19 cellular contexts compared by ENCODE assay signal in the genomic region with DNA sequence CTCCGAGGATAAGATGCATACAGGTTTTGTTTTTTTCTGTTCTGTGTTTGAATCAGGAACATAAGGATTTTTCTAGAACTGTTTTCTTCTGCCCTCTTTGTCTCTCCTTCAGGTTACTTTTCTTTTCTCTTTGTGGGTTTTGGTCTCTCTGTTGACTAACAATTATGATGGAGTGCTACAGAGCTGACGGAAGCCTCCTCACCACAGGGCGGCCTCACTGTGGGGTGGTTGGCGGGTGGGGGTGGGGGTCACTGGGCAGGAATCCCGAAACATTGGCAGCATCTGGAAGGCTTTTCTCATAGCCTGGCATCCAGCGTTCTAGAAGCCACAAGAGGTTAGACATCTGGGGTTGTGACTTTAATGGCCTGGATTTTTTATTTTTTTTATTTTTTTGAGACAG. TPM values are rescaled to one million over a fixed set of nuclear protein-coding genes. Genes with fewer than 3 reads are reported as not detected.
DNase-seq lines count a peak whose midpoint lies in the region; ATAC-seq and TF ChIP-seq lines count a peak whose summit lies in the region.
"Had no signal": no experiment of that assay in that cellular context is flagged by ENCODE, and none has a peak within 500 bp of the region (broad histone marks: within the 10 kb centered on the region; RNA-seq: fewer than 3 reads in every experiment).

No MANE protein-coding gene starts in this region.

- H3K27ac Mint-ChIP-seq in activated CD8-positive, alpha-beta T cell treated with anti-CD3 and anti-CD28 coated beads for 36 hours: peak overlapping the region; percentile 52
- peak overlapping the region; percentile 83 to 97 (median 94) for H3K27ac Mint-ChIP-seq in immature natural killer cell
- H3K27ac Mint-ChIP-seq: mesothelial cell of epicardium had no signal

- H3K4ac ChIP-seq in trophoblast cell (ENCODE audit: low read depth, low read length): no peak overlapping the region

- H3K4me2 ChIP-seq in BLaER1: peak overlapping the region; percentile 25
- peak overlapping the region; percentile 41; the same call in 1 of the 2 replicates for H3K4me2 ChIP-seq in DND-41 (ENCODE audit: insufficient read depth, low read length)
- no peak overlapping the region for H3K4me2 ChIP-seq in trophoblast cell (ENCODE audit: low read length)

- H3K36me3 Mint-ChIP-seq in activated CD8-positive, alpha-beta T cell treated with anti-CD3 and anti-CD28 coated beads for 36 hours (ENCODE audit: low read depth): peaks cover 3% of the 10 kb centered on the region
- H3K36me3 Mint-ChIP-seq in immature natural killer cell: peaks cover 6 to 10% (median 9%) of the 10 kb centered on the region in 3 donors
- H3K36me3 Mint-ChIP-seq: mesothelial cell of epicardium had no signal

- no peaks in the 10 kb centered on the region for H3K79me1 ChIP-seq in trophoblast cell (ENCODE audit: low read length)

- H3K4me3 ChIP-seq in BLaER1 (no peak overlapping the region), DND-41 (ENCODE audit: low read depth in 1 of 2, low read length in 2 of 2) (no peak overlapping the region), brain microvascular endothelial cell (ENCODE audit: low read depth, low read length) (no peak overlapping the region), trophoblast cell (ENCODE audit: low read depth, low read length) (no peak overlapping the region)
- H3K4me3 ChIP-seq: colonic mucosa had no signal

- POLR2A ChIA-PET in activated CD8-positive, alpha-beta T cell treated with anti-CD3 and anti-CD28 coated beads for 36 hours (lab: Charles Lee): interaction anchor here (1.2 kb wide), 2 partner anchors 14 to 18 kb away, joined by 3 to 4 read pairs; no protein-coding TSS in a partner anchor

- CTCF ChIA-PET in activated CD8-positive, alpha-beta T cell treated with anti-CD3 and anti-CD28 coated beads for 36 hours (lab: Charles Lee): interaction anchor here (0.7 to 2.9 kb wide), 3 partner anchors 11 to 61 kb away, joined by 3 to 17 read pairs (median 11); partner anchors contain the start of gene MATK

- H3K4me1 ChIP-seq in BLaER1: peaks cover 25% of the 10 kb centered on the region
- peaks cover 20% of the 10 kb centered on the region for H3K4me1 ChIP-seq in DND-41 (ENCODE audit: insufficient read depth, low read length)
- no peaks in the 10 kb centered on the region for H3K4me1 ChIP-seq in trophoblast cell (ENCODE audit: control insufficient read depth in 1 of 2, insufficient read depth in 2 of 2, low read length in 2 of 2)
- H3K4me1 ChIP-seq: colonic mucosa had no signal

- H3K36me3 ChIP-seq in BLaER1 (no peaks in the 10 kb centered on the region), DND-41 (ENCODE audit: insufficient read depth, low read length) (no peaks in the 10 kb centered on the region), brain microvascular endothelial cell (replicated peaks) (no peaks in the 10 kb centered on the region), trophoblast cell (ENCODE audit: control insufficient read depth in 1 of 2, insufficient read depth in 2 of 2, low read length in 2 of 2) (no peaks in the 10 kb centered on the region)
- H3K36me3 ChIP-seq: colonic mucosa had no signal

- H3K18ac ChIP-seq in trophoblast cell (ENCODE audit: low read length): no peak overlapping the region

- H3K79me2 ChIP-seq in DND-41 (ENCODE audit: insufficient read depth, low read length) (no peaks in the 10 kb centered on the region), trophoblast cell (ENCODE audit: control insufficient read depth, insufficient read depth, low read length, poor library complexity) (no peaks in the 10 kb centered on the region)

- H4K91ac ChIP-seq in trophoblast cell (ENCODE audit: low read depth, low read length): no peak overlapping the region

- no peak overlapping the region for H2AK5ac ChIP-seq in trophoblast cell (ENCODE audit: low read length)

- no peak overlapping the region for H3K9ac ChIP-seq in BLaER1
- H3K9ac ChIP-seq in DND-41 (ENCODE audit: low read depth, low read length): no peak overlapping the region
- no peak overlapping the region for H3K9ac ChIP-seq in trophoblast cell (ENCODE audit: low read length)

- H3K4me3 Mint-ChIP-seq in activated CD8-positive, alpha-beta T cell treated with anti-CD3 and anti-CD28 coated beads for 36 hours: no peak overlapping the region
- H3K4me3 Mint-ChIP-seq in immature natural killer cell: peak overlapping the region; percentile 68 to 87 (median 72)
- H3K4me3 Mint-ChIP-seq: mesothelial cell of epicardium had no signal

- peak; percentile 97 for ATAC-seq in DND-41 (ENCODE audit: insufficient read depth, low read depth)
- ATAC-seq in activated CD8-positive, alpha-beta T cell treated with anti-CD3 and anti-CD28 coated beads for 36 hours: peak; percentile 74
- ATAC-seq: right cardiac atrium had no signal

- H4K12ac ChIP-seq in trophoblast cell (ENCODE audit: low read depth, low read length): no peak overlapping the region

- no peak overlapping the region for H3K14ac ChIP-seq in trophoblast cell (ENCODE audit: low read length)

- no peak overlapping the region for H2AFZ ChIP-seq in DND-41 (ENCODE audit: low read depth, low read length)
- H2AFZ ChIP-seq in trophoblast cell (ENCODE audit: insufficient read depth, low read length, poor library complexity): no peak overlapping the region

- in situ Hi-C loops in brain microvascular endothelial cell (cut with HindIII; ENCODE audit: low pct_ligation_motif_present, low sequenced_read_pairs): no loop called here

- H3K27me3 Mint-ChIP-seq in activated CD8-positive, alpha-beta T cell treated with anti-CD3 and anti-CD28 coated beads for 36 hours: no peaks in the 10 kb centered on the region
- peaks cover 8 to 20% (median 17%) of the 10 kb centered on the region in 3 donors for H3K27me3 Mint-ChIP-seq in immature natural killer cell (ENCODE audit: low read depth in 3 of 3)

- TF ChIP-seq CTCF in DND-41 (IDR thresholded peaks at IDR 0.05; ENCODE audit: borderline replicate concordance, extremely low read depth, low read length, poor library complexity, severe bottlenecking) (peak; percentile 47), brain microvascular endothelial cell (IDR thresholded peaks at IDR 0.05; ENCODE audit: low read depth, low read length, missing control alignments) (no peak)
- TF ChIP-seq CTCF in activated CD8-positive, alpha-beta T cell treated with anti-CD3 and anti-CD28 coated beads for 36 hours (IDR thresholded peaks at IDR 0.05): no peak

- H3K4me1 Mint-ChIP-seq in activated CD8-positive, alpha-beta T cell treated with anti-CD3 and anti-CD28 coated beads for 36 hours (ENCODE audit: low read depth): peaks cover 21% of the 10 kb centered on the region
- H3K4me1 Mint-ChIP-seq in immature natural killer cell: peaks cover 63 to 68% of the 10 kb centered on the region in 2 donors

- intact Hi-C loops in activated CD8-positive, alpha-beta T cell treated with anti-CD3 and anti-CD28 coated beads for 36 hours (cut with micrococcal nuclease): no loop called here

- DNase-seq in DND-41 (peak; percentile 82), immature natural killer cell (peak; percentile 80 to 83 (median 82)), brain microvascular endothelial cell (no peak), substantia nigra (lab: John Stamatoyannopoulos, UW) (no peak), trophoblast cell (no peak), NOMO-1 treated with DMSO at 0.1 percent for 48 hours (lab: John Stamatoyannopoulos, UW; ENCODE audit: unreplicated experiment) (no peak)
- peak; percentile 50 for DNase-seq in activated CD8-positive, alpha-beta T cell treated with anti-CD3 and anti-CD28 coated beads for 36 hours
- DNase-seq: activated CD4-positive, CD25-positive, alpha-beta regulatory T cell; colonic mucosa; foreskin fibroblast; NCI-H187 treated with DMSO at 0.1 percent for 48 hours; NCI-H446; SHP77 had no signal

- no CpG with 5 or more reads among the region's 6 CpGs for WGBS in trophoblast cell (ENCODE audit: extremely low coverage, insufficient coverage, insufficient read length)

- no peak overlapping the region for H2BK120ac ChIP-seq in trophoblast cell (ENCODE audit: insufficient read depth, low read length, poor library complexity)

- H4K8ac ChIP-seq in trophoblast cell (ENCODE audit: low read depth, low read length): no peak overlapping the region

- H3K27ac ChIP-seq in BLaER1 (no peak overlapping the region), DND-41 (ENCODE audit: low read length) (peak overlapping the region; percentile 61), brain microvascular endothelial cell (no peak overlapping the region), substantia nigra (ENCODE audit: low read depth, low read length, poor library complexity, severe bottlenecking) (no peak overlapping the region), trophoblast cell (ENCODE audit: low read depth, low read length) (no peak overlapping the region)
- H3K27ac ChIP-seq: colonic mucosa had no signal

- H3K9me3 ChIP-seq in BLaER1 (peaks cover 14% of the 10 kb centered on the region), DND-41 (ENCODE audit: insufficient read depth, low read length, severe bottlenecking) (peaks cover 5% of the 10 kb centered on the region), trophoblast cell (ENCODE audit: insufficient read depth, low read depth, low read length) (peaks cover 2% of the 10 kb centered on the region)
- H3K9me3 ChIP-seq: colonic mucosa had no signal

- no peaks in the 10 kb centered on the region for H4K20me1 ChIP-seq in BLaER1
- no peaks in the 10 kb centered on the region for H4K20me1 ChIP-seq in DND-41 (ENCODE audit: insufficient read depth, low read length)

- H2BK5ac ChIP-seq in trophoblast cell (ENCODE audit: low read depth, low read length, poor library complexity): no peak overlapping the region

- no peak overlapping the region for H2BK12ac ChIP-seq in trophoblast cell (ENCODE audit: low read length)

- H3K27me3 ChIP-seq in BLaER1: peaks cover 43% of the 10 kb centered on the region
- no peaks in the 10 kb centered on the region for H3K27me3 ChIP-seq in DND-41 (ENCODE audit: insufficient read depth, low read length, poor library complexity)
- peaks cover 23% of the 10 kb centered on the region for H3K27me3 ChIP-seq in brain microvascular endothelial cell (replicated peaks)
- peaks cover 12% of the 10 kb centered on the region for H3K27me3 ChIP-seq in trophoblast cell (ENCODE audit: insufficient read depth, low read length)

- H3K9me3 Mint-ChIP-seq in activated CD8-positive, alpha-beta T cell treated with anti-CD3 and anti-CD28 coated beads for 36 hours: peaks cover 7% of the 10 kb centered on the region
- peaks cover 0 to 11% (median 5%) of the 10 kb centered on the region in 6 donors for H3K9me3 Mint-ChIP-seq in immature natural killer cell

- H3K23ac ChIP-seq in trophoblast cell (ENCODE audit: low read length): no peak overlapping the region

RNA-seq across cellular contexts. Expression of gene MATK, which starts 12.0 kb away (rescaled TPM):
- 10 to 100 TPM; 37.6 to 39.6 TPM for total RNA-seq in activated CD8-positive, alpha-beta T cell treated with anti-CD3 and anti-CD28 coated beads for 36 hours
- polyA plus RNA-seq in immature natural killer cell: 100 to 1,000 TPM; 326 to 436 (median 418) TPM
- polyA plus RNA-seq in trophoblast cell (2013): 0.40 and 0.56 TPM in 2 replicates
- total RNA-seq: HT1080 had no signal

RNA-seq across cellular contexts. Expression of gene RAX2, which starts 26.1 kb away (rescaled TPM):
- not detected for total RNA-seq in activated CD8-positive, alpha-beta T cell treated with anti-CD3 and anti-CD28 coated beads for 36 hours
- not detected for polyA plus RNA-seq in immature natural killer cell
- polyA plus RNA-seq in trophoblast cell (2013): not detected in 2 replicates
- total RNA-seq: colonic mucosa; HT1080; mesothelial cell of epicardium; right cardiac atrium; subcutaneous adipose tissue; T-helper 1 cell treated with Interleukin-12 subunit alpha and Interleukin-12 subunit beta and Interleukin-4 antibody, amounts not matched to agents 30 ng/mL and 1 ng/mL, for 36 hours had no signal
- polyA plus RNA-seq: right cardiac atrium had no signal

RNA-seq across cellular contexts. Expression of gene MRPL54, which starts 35.7 kb away (rescaled TPM):
- total RNA-seq in activated CD8-positive, alpha-beta T cell treated with anti-CD3 and anti-CD28 coated beads for 36 hours: 10 to 100 TPM; 47.4 to 50.9 TPM
- polyA plus RNA-seq in immature natural killer cell: 100 to 1,000 TPM; 116 to 167 (median 122) TPM
- polyA plus RNA-seq in trophoblast cell (2013): 39.6 and 39.9 TPM in 2 replicates

RNA-seq across cellular contexts. Expression of gene APBA3, which starts 36.6 kb away (rescaled TPM):
- 10 to 100 TPM; 28.0 to 29.1 TPM for total RNA-seq in activated CD8-positive, alpha-beta T cell treated with anti-CD3 and anti-CD28 coated beads for 36 hours
- polyA plus RNA-seq in immature natural killer cell: 10 to 100 TPM; 24.2 to 32.4 (median 31.2) TPM
- 26.2 and 27.1 TPM in 2 replicates for polyA plus RNA-seq in trophoblast cell (2013)

Comparison
In these comparisons a context has a peak if more than half of its experiments do, and no peak if none do; other contexts are left out.
1. DNase-seq: peak in DND-41 (single experiment), activated CD8-positive, alpha-beta T cell treated with anti-CD3 and anti-CD28 coated beads for 36 hours (single experiment) and immature natural killer cell (3 of 3); none in brain microvascular endothelial cell (single experiment), substantia nigra (0 of 49), trophoblast cell (0 of 2) and NOMO-1 treated with DMSO at 0.1 percent for 48 hours (single experiment).